ENCODE assay signal across 8 cellular contexts in the genomic region with DNA sequence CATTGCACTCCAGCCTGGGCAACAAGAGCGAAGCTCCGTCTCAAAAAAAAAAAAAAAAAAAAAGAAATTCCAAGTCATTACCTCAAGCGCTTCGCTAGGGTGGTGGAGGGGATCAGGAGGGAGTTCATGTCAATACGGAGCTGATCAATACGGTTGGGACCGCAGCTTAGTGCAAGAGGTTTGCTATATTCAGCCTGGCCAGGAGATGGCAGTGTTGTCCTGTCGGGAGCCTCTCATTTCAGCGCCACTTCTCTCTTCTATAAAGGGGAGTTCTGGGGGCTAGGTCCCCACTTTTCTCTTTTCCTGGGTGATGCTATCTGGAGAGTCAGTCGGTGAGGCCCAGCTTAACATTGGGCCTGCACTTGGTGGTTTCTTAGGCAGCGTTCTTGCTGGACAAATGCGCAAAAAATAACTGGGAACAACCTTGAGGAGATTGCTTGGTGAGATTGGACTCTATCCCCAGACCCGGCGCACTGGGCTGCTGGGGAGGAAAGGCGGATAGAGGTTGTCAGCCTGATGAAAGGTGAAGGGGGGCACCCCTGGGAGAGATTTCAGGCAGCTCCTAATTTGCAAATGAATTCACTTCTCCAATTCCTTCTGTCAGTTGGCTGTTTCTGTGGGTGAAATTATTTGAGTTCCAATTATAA. TPM values are rescaled to one million over a fixed set of nuclear protein-coding genes. Genes with fewer than 3 reads are reported as not detected.
DNase-seq lines count a peak whose midpoint lies in the region; ATAC-seq and TF ChIP-seq lines count a peak whose summit lies in the region.

No MANE protein-coding gene starts in this region.

- no peak overlapping the region for H2AFZ ChIP-seq in parathyroid adenoma

- H3K4me1 Mint-ChIP-seq in activated T-helper 2 cell treated with anti-CD3 and anti-CD28 coated beads, Interferon-gamma antibody, Interleukin-2, Interleukin-4, amounts not matched to agents 10 μg/mL and 5 μg/mL and 100 μg/mL, durations not matched to agents 14 hours and 24 hours and 36 hours (ENCODE audit: low read depth), result peaks cover 15% of the 10 kb centered on the region

- H3K4me3 Mint-ChIP-seq in activated T-helper 2 cell treated with anti-CD3 and anti-CD28 coated beads, Interferon-gamma antibody, Interleukin-2, Interleukin-4, amounts not matched to agents 10 μg/mL and 5 μg/mL and 100 μg/mL, durations not matched to agents 14 hours and 24 hours and 36 hours (ENCODE audit: low read depth), result no peak overlapping the region

- ATAC-seq in GM18861 (IDR thresholded peaks at IDR 0.05; ENCODE audit: unreplicated experiment), result no peak

- H3K27me3 ChIP-seq in HUES6 (ENCODE audit: control insufficient read depth, insufficient read depth, low read length), result peaks cover 30% of the 10 kb centered on the region
- H3K27me3 ChIP-seq in parathyroid adenoma (ENCODE audit: control insufficient read depth, insufficient read depth, low read length), result no peaks in the 10 kb centered on the region

- H3K9me3 Mint-ChIP-seq in activated T-helper 2 cell treated with anti-CD3 and anti-CD28 coated beads, Interferon-gamma antibody, Interleukin-2, Interleukin-4, amounts not matched to agents 10 μg/mL and 5 μg/mL and 100 μg/mL, durations not matched to agents 14 hours and 24 hours and 36 hours, result no peaks in the 10 kb centered on the region

- DNase-seq in GM12865 (ENCODE audit: low read depth) (peak; percentile 73), RPMI7951 (ENCODE audit: low read depth) (peak; percentile 27), germinal center (ENCODE audit: low spot score) (peak; percentile 77), ureter (ENCODE audit: low spot score) (peak; percentile 61)
- DNase-seq in activated T-helper 2 cell treated with anti-CD3 and anti-CD28 coated beads, Interferon-gamma antibody, Interleukin-2, Interleukin-4, amounts not matched to agents 10 μg/mL and 5 μg/mL and 100 μg/mL, durations not matched to agents 14 hours and 24 hours and 36 hours (ENCODE audit: low spot score), result peak; percentile 46

- TF ChIP-seq CTCF in GM12865 (IDR thresholded peaks at IDR 0.05; ENCODE audit: insufficient read depth, low read depth, low read length, missing control alignments), result peak; percentile 88
- peak; percentile 79 for TF ChIP-seq CTCF in parathyroid adenoma (IDR thresholded peaks at IDR 0.05)

- peaks cover 5% of the 10 kb centered on the region for H3K4me1 ChIP-seq in HUES6 (ENCODE audit: control insufficient read depth, insufficient read depth, low read length)
- H3K4me1 ChIP-seq in parathyroid adenoma, result peaks cover 2% of the 10 kb centered on the region

- no peaks in the 10 kb centered on the region for H3K9me3 ChIP-seq in HUES6 (ENCODE audit: control insufficient read depth, insufficient read depth, low read depth, low read length)
- no peaks in the 10 kb centered on the region for H3K9me3 ChIP-seq in parathyroid adenoma (ENCODE audit: control insufficient read depth, low read length)

- no peak overlapping the region for H3K27ac Mint-ChIP-seq in activated T-helper 2 cell treated with anti-CD3 and anti-CD28 coated beads, Interferon-gamma antibody, Interleukin-2, Interleukin-4, amounts not matched to agents 10 μg/mL and 5 μg/mL and 100 μg/mL, durations not matched to agents 14 hours and 24 hours and 36 hours

- H3K27ac ChIP-seq in HUES6 (ENCODE audit: low read depth, low read length) (no peak overlapping the region), parathyroid adenoma (no peak overlapping the region)

- H3K4me2 ChIP-seq in parathyroid adenoma (ENCODE audit: low read length), result no peak overlapping the region

- H3K9ac ChIP-seq in HUES6 (ENCODE audit: low read length) (no peak overlapping the region), parathyroid adenoma (no peak overlapping the region)

- H3K4me3 ChIP-seq in GM12865 (ENCODE audit: low read depth, low read length) (no peak overlapping the region), HUES6 (ENCODE audit: low read depth, low read length) (peak overlapping the region; percentile 38; the same call in 1 of the 2 replicates), parathyroid adenoma (ENCODE audit: low read depth, low read length) (no peak overlapping the region)

- peaks cover 46% of the 10 kb centered on the region for H3K27me3 Mint-ChIP-seq in activated T-helper 2 cell treated with anti-CD3 and anti-CD28 coated beads, Interferon-gamma antibody, Interleukin-2, Interleukin-4, amounts not matched to agents 10 μg/mL and 5 μg/mL and 100 μg/mL, durations not matched to agents 14 hours and 24 hours and 36 hours (ENCODE audit: low read depth)

- H3K79me2 ChIP-seq in parathyroid adenoma, result no peaks in the 10 kb centered on the region

- H3K36me3 Mint-ChIP-seq in activated T-helper 2 cell treated with anti-CD3 and anti-CD28 coated beads, Interferon-gamma antibody, Interleukin-2, Interleukin-4, amounts not matched to agents 10 μg/mL and 5 μg/mL and 100 μg/mL, durations not matched to agents 14 hours and 24 hours and 36 hours (ENCODE audit: low read depth), result no peaks in the 10 kb centered on the region

- intact Hi-C loops in activated T-helper 2 cell treated with anti-CD3 and anti-CD28 coated beads, Interferon-gamma antibody, Interleukin-2, Interleukin-4, amounts not matched to agents 10 μg/mL and 5 μg/mL and 100 μg/mL, durations not matched to agents 14 hours and 24 hours and 36 hours (cut with micrococcal nuclease), result loop anchor here (1.0 to 5.0 kb wide), 2 partner anchors 167 to 185 kb away; no protein-coding TSS in a partner anchor

- H3K36me3 ChIP-seq in HUES6 (ENCODE audit: control insufficient read depth, insufficient read depth, low read length), result no peaks in the 10 kb centered on the region
- H3K36me3 ChIP-seq in parathyroid adenoma (ENCODE audit: control insufficient read depth, insufficient read depth, low read length), result no peaks in the 10 kb centered on the region

RNA-seq across cellular contexts. Expression of gene KIAA0040, which starts 40.4 kb away (rescaled TPM):
- total RNA-seq in RPMI7951 (2014; rRNA removed; shearing (Covaris generic)), result 0.59 and 1.2 TPM in 2 replicates
- total RNA-seq in activated T-helper 2 cell treated with anti-CD3 and anti-CD28 coated beads, Interferon-gamma antibody, Interleukin-2, Interleukin-4, amounts not matched to agents 10 μg/mL and 5 μg/mL and 100 μg/mL, durations not matched to agents 14 hours and 24 hours and 36 hours, result 30.0 and 35.3 TPM in 2 replicates
- total RNA-seq in ureter, result 25.3 TPM

Comparison
In these comparisons a context has a peak if more than half of its experiments do, and no peak if none do; other contexts are left out.
1. DNase-seq: peak in every context shown above with its lines; median percentile 77 in germinal center; 73 in GM12865; 61 in ureter; 46 in activated T-helper 2 cell treated with anti-CD3 and anti-CD28 coated beads, Interferon-gamma antibody, Interleukin-2, Interleukin-4, amounts not matched to agents 10 μg/mL and 5 μg/mL and 100 μg/mL, durations not matched to agents 14 hours and 24 hours and 36 hours; 27 in RPMI7951.
2. RNA of gene KIAA0040, which starts 40.4 kb away (total RNA-seq): 30.0 to 35.3 TPM in activated T-helper 2 cell treated with anti-CD3 and anti-CD28 coated beads, Interferon-gamma antibody, Interleukin-2, Interleukin-4, amounts not matched to agents 10 μg/mL and 5 μg/mL and 100 μg/mL, durations not matched to agents 14 hours and 24 hours and 36 hours and 25.3 TPM in ureter (single experiment); 0.59 to 1.2 TPM in RPMI7951; every median in the first group is over 10 times any median in the second.